Comparison of ENCODE assay signal across 9 cellular contexts in genomic region chr16:54285414-54286066, GRCh38. TPM values are rescaled to one million over a fixed set of nuclear protein-coding genes. Genes with fewer than 3 reads are reported as not detected.
DNase-seq lines count a peak whose midpoint lies in the region; ATAC-seq and TF ChIP-seq lines count a peak whose summit lies in the region.
"Had no signal": no experiment of that assay in that cellular context is flagged by ENCODE, and none has a peak within 500 bp of the region (broad histone marks: within the 10 kb centered on the region; RNA-seq: fewer than 3 reads in every experiment).

No MANE protein-coding gene starts in this region.

- ATAC-seq in HG03378 (IDR thresholded peaks at IDR 0.05; ENCODE audit: unreplicated experiment): no peak
- ATAC-seq in activated CD4-positive, CD25-positive, alpha-beta regulatory T cell treated with anti-CD3 and anti-CD28 coated beads, Interleukin-2, amount 50 U/mL, for 24 hours: no peak

- H3K27me3 ChIP-seq in SJCRH30 (no peaks in the 10 kb centered on the region), rectal smooth muscle tissue (ENCODE audit: control insufficient read depth, insufficient read depth, low read length) (peaks cover 54% of the 10 kb centered on the region)

- H3K4me1 ChIP-seq in SJCRH30: no peaks in the 10 kb centered on the region
- H3K4me1 ChIP-seq in rectal smooth muscle tissue (ENCODE audit: control insufficient read depth, insufficient read depth, low read length): peaks cover 3% of the 10 kb centered on the region

- DNase-seq in NCI-H146 (lab: John Stamatoyannopoulos, UW) (peak; percentile 60), NCI-H146 treated with DMSO at 0.1 percent for 48 hours (lab: John Stamatoyannopoulos, UW; ENCODE audit: unreplicated experiment) (no peak), SJCRH30 (peak; percentile 39 to 46), fibroblast of mammary gland (ENCODE audit: low read depth) (peak; percentile 39), kidney glomerular epithelial cell (lab: John Stamatoyannopoulos, UW) (no peak)

- H3K9ac ChIP-seq in rectal smooth muscle tissue (ENCODE audit: low read length): no peak overlapping the region

- H3K4me3 ChIP-seq in SJCRH30: peak overlapping the region; percentile 65
- peak overlapping the region; percentile 69 for H3K4me3 ChIP-seq in fibroblast of mammary gland (ENCODE audit: control insufficient read depth, low read depth, low read length)
- peak overlapping the region; percentile 41 for H3K4me3 ChIP-seq in rectal smooth muscle tissue (ENCODE audit: low read length)

- TF ChIP-seq CTCF in fibroblast of mammary gland (conservative IDR thresholded peaks at IDR 0.05; ENCODE audit: control insufficient read depth, insufficient read depth, low read depth, low read length): no peak

- H3K9me3 ChIP-seq in SJCRH30 (replicated peaks): no peaks in the 10 kb centered on the region

- H3K27ac ChIP-seq in SJCRH30 (peak overlapping the region; percentile 56), rectal smooth muscle tissue (ENCODE audit: low read depth, low read length) (no peak overlapping the region)

- H3K36me3 ChIP-seq in SJCRH30: peaks cover 13% of the 10 kb centered on the region
- H3K36me3 ChIP-seq in rectal smooth muscle tissue (ENCODE audit: control insufficient read depth, insufficient read depth, low read length): no peaks in the 10 kb centered on the region

RNA-seq across cellular contexts. Expression of gene IRX3, which starts 1.0 kb away (rescaled TPM):
- 14.1 and 18.2 TPM in 2 replicates for total RNA-seq in SJCRH30 (2014; rRNA removed; shearing (Covaris generic))
- total RNA-seq: CD4-positive, CD25-positive, alpha-beta regulatory T cell had no signal

Comparison
In these comparisons a context has a peak if more than half of its experiments do, and no peak if none do; other contexts are left out.
1. DNase-seq: peak in NCI-H146 (single experiment), SJCRH30 (2 of 2) and fibroblast of mammary gland (single experiment); none in NCI-H146 treated with DMSO at 0.1 percent for 48 hours (single experiment) and kidney glomerular epithelial cell (single experiment).
2. Peak in every context shown above with its lines, with median percentiles within 50 percentile points of each other: H3K4me3 ChIP-seq.